Comparison of ENCODE assay signal across 8 cellular contexts in genomic region chr6:7146079-7146828, GRCh38. TPM values are rescaled to one million over a fixed set of nuclear protein-coding genes. Genes with fewer than 3 reads are reported as not detected.
A peak's percentile ranks its signal among the peaks of the same experiment; 100 is the strongest.
DNase-seq lines count a peak whose midpoint lies in the region; ATAC-seq and TF ChIP-seq lines count a peak whose summit lies in the region.

No MANE protein-coding gene starts in this region.

- H2BK5ac ChIP-seq in mesenchymal stem cell (ENCODE audit: low read depth, low read length, poor library complexity, severe bottlenecking) = peak overlapping the region; percentile 85

- H4K8ac ChIP-seq in mesenchymal stem cell (ENCODE audit: low read length) = peak overlapping the region; percentile 80

- whole genome bisulfite sequencing in mesenchymal stem cell = 15% methylated on average over 11 of the region's 13 CpGs

- H2BK15ac ChIP-seq in mesenchymal stem cell (ENCODE audit: low read depth, poor library complexity, severe bottlenecking) = peak overlapping the region; percentile 12

- peak overlapping the region; percentile 95 for H2AK5ac ChIP-seq in mesenchymal stem cell (ENCODE audit: low read length, severe bottlenecking)

- peak overlapping the region; percentile 7 to 34 for H3K4ac ChIP-seq in mesenchymal stem cell (ENCODE audit: low read depth in 1 of 2, low read length in 2 of 2)

- ATAC-seq in HG03066 (IDR thresholded peaks at IDR 0.05; ENCODE audit: low read depth, unreplicated experiment) = peak; percentile 46
- peak; percentile 67 for ATAC-seq in RWPE2 (ENCODE audit: low read depth)

- peak overlapping the region; percentile 1 to 91 for H3K18ac ChIP-seq in mesenchymal stem cell (ENCODE audit: low read depth in 1 of 2, low read length in 2 of 2)

- H3K27me3 ChIP-seq in RWPE2 (ENCODE audit: insufficient read depth, poor library complexity, severe bottlenecking) = no peaks in the 10 kb centered on the region
- H3K27me3 ChIP-seq in duodenal mucosa (ENCODE audit: control insufficient read depth in 1 of 2, insufficient read depth in 2 of 2, low read length in 2 of 2) = no peaks in the 10 kb centered on the region
- no peaks in the 10 kb centered on the region for H3K27me3 ChIP-seq in mesenchymal stem cell (ENCODE audit: control insufficient read depth in 1 of 2, insufficient read depth in 1 of 2, low read length in 2 of 2)
- no peaks in the 10 kb centered on the region for H3K27me3 ChIP-seq in uterus

- H3K14ac ChIP-seq in mesenchymal stem cell (ENCODE audit: low read length in 2 of 2) = peak overlapping the region in 1 of 2 experiments; percentile 94

- peaks cover 5% of the 10 kb centered on the region for H3K79me1 ChIP-seq in mesenchymal stem cell (replicated peaks; ENCODE audit: low read length, poor library complexity, severe bottlenecking)

- peak overlapping the region; percentile 0 for H4K91ac ChIP-seq in mesenchymal stem cell (ENCODE audit: low read length)

- peak overlapping the region; percentile 8 for H2AFZ ChIP-seq in mesenchymal stem cell (ENCODE audit: low read depth, low read length)

- H3K36me3 ChIP-seq in RWPE2 (ENCODE audit: low read depth) (peaks cover 3% of the 10 kb centered on the region; the same call in 1 of the 2 replicates), duodenal mucosa (ENCODE audit: control insufficient read depth in 1 of 2, insufficient read depth in 2 of 2, low read length in 2 of 2) (no peaks in the 10 kb centered on the region), mesenchymal stem cell (ENCODE audit: control insufficient read depth in 1 of 2, insufficient read depth in 2 of 2, low read depth in 1 of 2, low read length in 2 of 2) (peaks cover 0 to 5% of the 10 kb centered on the region in 2 experiments), uterus (no peaks in the 10 kb centered on the region)

- intact Hi-C loops in uterus (cut with DNase I; ENCODE audit: low total_unique reads) = no loop called here

- H3K9ac ChIP-seq in duodenal mucosa (ENCODE audit: low read depth in 1 of 2, low read length in 2 of 2) = peak overlapping the region; percentile 40 to 49
- peak overlapping the region; percentile 74 for H3K9ac ChIP-seq in mesenchymal stem cell (ENCODE audit: low read length)

- H3K27ac ChIP-seq in RWPE2 (ENCODE audit: poor library complexity, severe bottlenecking) = peak overlapping the region; percentile 81
- H3K27ac ChIP-seq in duodenal mucosa (ENCODE audit: low read depth, low read length) = peak overlapping the region; percentile 79
- peak overlapping the region; percentile 92 for H3K27ac ChIP-seq in mesenchymal stem cell (ENCODE audit: low read length, poor library complexity, severe bottlenecking)
- H3K27ac ChIP-seq in uterus = peak overlapping the region; percentile 72 to 86

- TF ChIP-seq CTCF in RWPE2 (IDR thresholded peaks at IDR 0.05; ENCODE audit: poor library complexity, severe bottlenecking) (no peak), uterus (IDR thresholded peaks at IDR 0.05) (no peak)

- H2BK120ac ChIP-seq in mesenchymal stem cell (ENCODE audit: low read depth, low read length) = peak overlapping the region; percentile 19

- H3K9me3 ChIP-seq in RWPE2 (ENCODE audit: severe bottlenecking) = no peaks in the 10 kb centered on the region
- no peaks in the 10 kb centered on the region for H3K9me3 ChIP-seq in duodenal mucosa (ENCODE audit: control insufficient read depth in 1 of 2, low read length in 2 of 2)
- H3K9me3 ChIP-seq in mesenchymal stem cell (ENCODE audit: control insufficient read depth, low read length) = no peaks in the 10 kb centered on the region
- no peaks in the 10 kb centered on the region for H3K9me3 ChIP-seq in uterus

- H3K4me3 ChIP-seq in RWPE2 (ENCODE audit: severe bottlenecking) (peak overlapping the region; percentile 5), duodenal mucosa (ENCODE audit: low read depth in 1 of 2, low read length in 2 of 2) (peak overlapping the region; percentile 40 to 42), mesenchymal stem cell (ENCODE audit: insufficient read depth in 1 of 2, low read depth in 1 of 2, low read length in 2 of 2) (peak overlapping the region in 1 of 2 experiments; percentile 16), uterus (no peak overlapping the region)

- DNase-seq in NCI-H510A treated with DMSO at 0.1 percent for 48 hours (lab: John Stamatoyannopoulos, UW) (peak; percentile 70), NCI-H510A (lab: John Stamatoyannopoulos, UW) (no peak), RWPE2 (ENCODE audit: low spot score) (no peak), mesenchymal stem cell (peak; percentile 79), uterus (peak; percentile 48 to 55), NCI-H748 (lab: John Stamatoyannopoulos, UW; ENCODE audit: unreplicated experiment) (no peak)

- peak overlapping the region; percentile 30 for H3K4me2 ChIP-seq in mesenchymal stem cell (ENCODE audit: low read length, poor library complexity, severe bottlenecking)

- peak overlapping the region in 1 of 2 experiments; percentile 97 for H3K23ac ChIP-seq in mesenchymal stem cell (ENCODE audit: low read length in 2 of 2)

- H3K4me1 ChIP-seq in RWPE2 (ENCODE audit: insufficient read depth, poor library complexity, severe bottlenecking) = peaks cover 64% of the 10 kb centered on the region
- peaks cover 58 to 67% of the 10 kb centered on the region in 2 donors for H3K4me1 ChIP-seq in duodenal mucosa (ENCODE audit: control insufficient read depth in 1 of 2, insufficient read depth in 2 of 2, low read length in 2 of 2)
- H3K4me1 ChIP-seq in mesenchymal stem cell (ENCODE audit: control insufficient read depth, insufficient read depth, low read depth, low read length) = peaks cover 23% of the 10 kb centered on the region
- H3K4me1 ChIP-seq in uterus = peaks cover 0 to 12% of the 10 kb centered on the region in 2 donors

- H2BK12ac ChIP-seq in mesenchymal stem cell (ENCODE audit: low read length in 2 of 2) = peak overlapping the region; percentile 0 to 94

- peak in 1 of 2 donors; percentile 12 for TF ChIP-seq POLR2A in uterus (IDR thresholded peaks at IDR 0.05)

RNA-seq across cellular contexts. Expression of gene RREB1, which starts 38.5 kb away (rescaled TPM):
- polyA plus RNA-seq in mesenchymal stem cell (2013, experiment 1 of 2) = 12.3 TPM
- polyA plus RNA-seq in mesenchymal stem cell (2013, experiment 2 of 2) = 11.2 TPM
- 10 to 100 TPM; 15.1 to 65.9 (median 22.7) TPM for total RNA-seq in uterus

Comparison
In these comparisons a context has a peak if more than half of its experiments do, and no peak if none do; other contexts are left out.
1. DNase-seq: peak in NCI-H510A treated with DMSO at 0.1 percent for 48 hours (single experiment), mesenchymal stem cell (single experiment) and uterus (2 of 2); none in NCI-H510A (single experiment), RWPE2 (single experiment) and NCI-H748 (single experiment).
2. H3K4me3 ChIP-seq: peak in RWPE2 (single experiment) and duodenal mucosa (2 of 2); none in uterus (0 of 2).
3. Peak in every context shown above with its lines, with median percentiles within 50 percentile points of each other: H3K27ac ChIP-seq.